Comparison of ENCODE assay signal across 8 cellular contexts in the genomic region with DNA sequence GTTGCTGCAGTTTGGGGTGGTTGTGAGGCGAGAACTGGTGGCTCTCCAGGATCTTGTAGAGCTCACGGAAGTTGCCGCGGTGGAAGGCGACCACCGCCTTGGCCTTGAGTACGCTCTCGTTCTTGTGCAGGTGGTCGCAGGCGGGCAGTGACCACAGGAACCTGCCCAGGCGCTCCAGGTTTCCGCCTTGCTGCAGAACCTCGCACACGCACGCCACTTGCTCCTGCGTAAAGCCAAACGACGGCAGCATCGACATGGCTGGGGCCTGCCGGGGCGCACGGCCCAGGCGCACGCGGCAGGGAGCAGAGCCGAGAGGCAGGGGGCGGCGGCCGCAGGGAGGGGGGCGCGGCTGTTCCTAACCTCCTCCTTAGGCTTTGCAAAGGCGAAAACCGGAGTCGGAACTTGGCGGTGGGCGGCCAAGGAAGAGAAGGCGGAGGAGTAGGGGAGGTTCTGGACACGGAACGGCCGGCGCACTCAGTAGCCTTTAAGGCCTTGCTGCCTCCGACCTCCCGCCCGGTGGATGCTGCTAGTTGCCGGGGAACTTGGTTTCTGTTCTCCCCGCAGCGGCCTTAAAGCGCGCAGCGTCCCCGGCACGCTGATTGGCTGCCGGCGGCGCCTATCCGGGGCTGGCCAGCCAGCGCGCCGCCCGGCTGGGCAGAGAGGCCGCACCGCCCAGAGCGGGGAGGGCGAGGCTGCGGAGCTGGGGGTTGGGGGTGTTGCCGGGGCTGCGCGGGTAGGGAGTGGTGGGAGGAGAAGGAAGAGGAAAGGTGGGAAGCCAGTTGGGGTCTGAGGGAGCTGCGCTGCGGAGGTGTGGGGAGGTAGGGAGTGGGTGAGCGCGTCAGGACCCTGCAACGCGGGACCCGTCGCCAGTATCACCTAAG. TPM values are rescaled to one million over a fixed set of nuclear protein-coding genes. Genes with fewer than 3 reads are reported as not detected.
DNase-seq lines count a peak whose midpoint lies in the region; ATAC-seq, FAIRE-seq and TF ChIP-seq lines count a peak whose summit lies in the region.

A gene (minus strand): TSS at position 544 of the 881 bp plus-strand sequence. CDS start 288 bp downstream, at position 256.

- TF ChIP-seq POLR2A in H54 (IDR thresholded peaks at IDR 0.05; ENCODE audit: low read depth, low read length) = peak; percentile 57

- H3K27me3 Mint-ChIP-seq in T-helper 1 cell treated with Interleukin-12 subunit alpha and Interleukin-12 subunit beta and Interleukin-4 antibody, amounts not matched to agents 30 μg/mL and 1 μg/mL, for 36 hours (ENCODE audit: low read depth) = peaks cover 93% of the 10 kb centered on the region
- H3K27me3 Mint-ChIP-seq in type B pancreatic cell = peaks cover 94% of the 10 kb centered on the region

- DNase-seq in Daoy (ENCODE audit: low read depth) (peak; percentile 97), H54 (ENCODE audit: insufficient read length, low spot score) (peak; percentile 83), NCI-H1436 (lab: John Stamatoyannopoulos, UW) (peak; percentile 82), epidermal melanocyte (ENCODE audit: insufficient read length, low spot score) (peak; percentile 91), midbrain (lab: John Stamatoyannopoulos, UW) (peak; percentile 32), type B pancreatic cell (ENCODE audit: extremely low spot score, unreplicated experiment) (peak; percentile 87)

- peak within 1 kb of the TSS; percentile 47 for H3K4me3 Mint-ChIP-seq in T-helper 1 cell treated with Interleukin-12 subunit alpha and Interleukin-12 subunit beta and Interleukin-4 antibody, amounts not matched to agents 30 μg/mL and 1 μg/mL, for 36 hours
- peak within 1 kb of the TSS; percentile 94 for H3K4me3 Mint-ChIP-seq in type B pancreatic cell

- H3K27ac Mint-ChIP-seq in T-helper 1 cell treated with Interleukin-12 subunit alpha and Interleukin-12 subunit beta and Interleukin-4 antibody, amounts not matched to agents 30 μg/mL and 1 μg/mL, for 36 hours = peak within 1 kb of the TSS; percentile 50
- H3K27ac Mint-ChIP-seq in type B pancreatic cell = peak within 1 kb of the TSS; percentile 50

- H3K36me3 Mint-ChIP-seq in T-helper 1 cell treated with Interleukin-12 subunit alpha and Interleukin-12 subunit beta and Interleukin-4 antibody, amounts not matched to agents 30 μg/mL and 1 μg/mL, for 36 hours (ENCODE audit: low read depth) = peaks cover 6% of the 10 kb centered on the region
- peaks cover 3% of the 10 kb centered on the region for H3K36me3 Mint-ChIP-seq in type B pancreatic cell

- no peak for FAIRE-seq in H54 (lab: Jason Lieb, UNC)

- peaks cover 2% of the 10 kb centered on the region for H3K9me3 Mint-ChIP-seq in T-helper 1 cell treated with Interleukin-12 subunit alpha and Interleukin-12 subunit beta and Interleukin-4 antibody, amounts not matched to agents 30 μg/mL and 1 μg/mL, for 36 hours
- H3K9me3 Mint-ChIP-seq in type B pancreatic cell = no peaks in the 10 kb centered on the region

- H3K4me1 Mint-ChIP-seq in T-helper 1 cell treated with Interleukin-12 subunit alpha and Interleukin-12 subunit beta and Interleukin-4 antibody, amounts not matched to agents 30 μg/mL and 1 μg/mL, for 36 hours (ENCODE audit: low read depth) = peaks cover 39% of the 10 kb centered on the region
- H3K4me1 Mint-ChIP-seq in type B pancreatic cell (ENCODE audit: unreplicated experiment) = peaks cover 34% of the 10 kb centered on the region

- no peak for ATAC-seq in HG03571 (IDR thresholded peaks at IDR 0.05; ENCODE audit: unreplicated experiment)

- no peak for TF ChIP-seq CTCF in type B pancreatic cell (conservative IDR thresholded peaks at IDR 0.05)

RNA-seq across cellular contexts. Expression of the gene that starts here (rescaled TPM):
- total RNA-seq in Daoy (2014; rRNA removed; shearing (Covaris generic)) = 14.9 and 15.1 TPM in 2 replicates
- 1.00 and 32.6 TPM in 2 replicates for total RNA-seq in type B pancreatic cell (ENCODE audit: low replicate concordance)

Comparison
In these comparisons a context has a peak if more than half of its experiments do, and no peak if none do; other contexts are left out.
1. DNase-seq: peak in every context shown above with its lines; median percentile 97 in Daoy; 91 in epidermal melanocyte; 87 in type B pancreatic cell; 83 in H54; 82 in NCI-H1436; 32 in midbrain.